ENCODE assay signal across 6 cellular contexts in genomic region chr4:36461344-36461743, GRCh38.
"Had no signal": no experiment of that assay in that cellular context is flagged by ENCODE, and none has a peak within 500 bp of the region (broad histone marks: within the 10 kb centered on the region; RNA-seq: fewer than 3 reads in every experiment).

No MANE protein-coding gene starts in this region.

- H3K27ac ChIP-seq: HL-60 had no signal

- ATAC-seq: HepG2, K562 had no signal

- H3K4me3 ChIP-seq: K562 had no signal

- DNase-seq: IMR-90, KBM-7, KG1 had no signal
